1 cellular context compared by ENCODE assay signal in the genomic region with DNA sequence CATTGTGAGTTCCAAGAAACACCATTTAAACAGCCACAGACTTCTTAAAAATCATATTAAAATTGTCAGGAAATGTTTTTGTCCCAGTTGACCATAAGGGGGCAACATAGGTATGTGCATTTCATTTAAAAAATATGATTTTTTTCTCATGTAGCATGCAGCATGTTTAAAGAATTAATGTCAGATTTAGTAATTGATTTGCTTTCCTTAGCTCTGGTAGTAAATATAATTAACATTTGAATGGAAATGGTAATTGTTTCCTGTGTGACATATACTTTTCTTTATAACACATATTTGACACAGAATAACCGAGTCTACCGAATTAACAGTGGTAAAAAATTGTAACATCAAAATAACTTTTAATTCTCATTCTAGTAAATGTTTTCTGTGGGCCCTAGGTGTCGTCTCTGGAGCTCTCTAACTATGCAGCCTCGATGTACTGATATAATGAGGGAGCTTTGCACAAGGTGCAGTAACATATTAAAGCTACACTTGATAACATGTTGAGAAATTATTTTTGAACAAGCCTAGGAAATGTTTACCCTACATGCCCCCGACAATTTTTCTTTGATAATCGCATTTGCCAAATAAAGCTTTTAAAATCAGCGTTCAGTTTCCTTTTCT.
TF ChIP-seq lines count a peak whose summit lies in the region.

No MANE protein-coding gene starts in this region.

TF ChIP-seq in GM23338, 12 proteins besides CTCF, POLR2A, EP300 and RAD21 (continued from another document):
- TF ChIP-seq, protein P1, sequence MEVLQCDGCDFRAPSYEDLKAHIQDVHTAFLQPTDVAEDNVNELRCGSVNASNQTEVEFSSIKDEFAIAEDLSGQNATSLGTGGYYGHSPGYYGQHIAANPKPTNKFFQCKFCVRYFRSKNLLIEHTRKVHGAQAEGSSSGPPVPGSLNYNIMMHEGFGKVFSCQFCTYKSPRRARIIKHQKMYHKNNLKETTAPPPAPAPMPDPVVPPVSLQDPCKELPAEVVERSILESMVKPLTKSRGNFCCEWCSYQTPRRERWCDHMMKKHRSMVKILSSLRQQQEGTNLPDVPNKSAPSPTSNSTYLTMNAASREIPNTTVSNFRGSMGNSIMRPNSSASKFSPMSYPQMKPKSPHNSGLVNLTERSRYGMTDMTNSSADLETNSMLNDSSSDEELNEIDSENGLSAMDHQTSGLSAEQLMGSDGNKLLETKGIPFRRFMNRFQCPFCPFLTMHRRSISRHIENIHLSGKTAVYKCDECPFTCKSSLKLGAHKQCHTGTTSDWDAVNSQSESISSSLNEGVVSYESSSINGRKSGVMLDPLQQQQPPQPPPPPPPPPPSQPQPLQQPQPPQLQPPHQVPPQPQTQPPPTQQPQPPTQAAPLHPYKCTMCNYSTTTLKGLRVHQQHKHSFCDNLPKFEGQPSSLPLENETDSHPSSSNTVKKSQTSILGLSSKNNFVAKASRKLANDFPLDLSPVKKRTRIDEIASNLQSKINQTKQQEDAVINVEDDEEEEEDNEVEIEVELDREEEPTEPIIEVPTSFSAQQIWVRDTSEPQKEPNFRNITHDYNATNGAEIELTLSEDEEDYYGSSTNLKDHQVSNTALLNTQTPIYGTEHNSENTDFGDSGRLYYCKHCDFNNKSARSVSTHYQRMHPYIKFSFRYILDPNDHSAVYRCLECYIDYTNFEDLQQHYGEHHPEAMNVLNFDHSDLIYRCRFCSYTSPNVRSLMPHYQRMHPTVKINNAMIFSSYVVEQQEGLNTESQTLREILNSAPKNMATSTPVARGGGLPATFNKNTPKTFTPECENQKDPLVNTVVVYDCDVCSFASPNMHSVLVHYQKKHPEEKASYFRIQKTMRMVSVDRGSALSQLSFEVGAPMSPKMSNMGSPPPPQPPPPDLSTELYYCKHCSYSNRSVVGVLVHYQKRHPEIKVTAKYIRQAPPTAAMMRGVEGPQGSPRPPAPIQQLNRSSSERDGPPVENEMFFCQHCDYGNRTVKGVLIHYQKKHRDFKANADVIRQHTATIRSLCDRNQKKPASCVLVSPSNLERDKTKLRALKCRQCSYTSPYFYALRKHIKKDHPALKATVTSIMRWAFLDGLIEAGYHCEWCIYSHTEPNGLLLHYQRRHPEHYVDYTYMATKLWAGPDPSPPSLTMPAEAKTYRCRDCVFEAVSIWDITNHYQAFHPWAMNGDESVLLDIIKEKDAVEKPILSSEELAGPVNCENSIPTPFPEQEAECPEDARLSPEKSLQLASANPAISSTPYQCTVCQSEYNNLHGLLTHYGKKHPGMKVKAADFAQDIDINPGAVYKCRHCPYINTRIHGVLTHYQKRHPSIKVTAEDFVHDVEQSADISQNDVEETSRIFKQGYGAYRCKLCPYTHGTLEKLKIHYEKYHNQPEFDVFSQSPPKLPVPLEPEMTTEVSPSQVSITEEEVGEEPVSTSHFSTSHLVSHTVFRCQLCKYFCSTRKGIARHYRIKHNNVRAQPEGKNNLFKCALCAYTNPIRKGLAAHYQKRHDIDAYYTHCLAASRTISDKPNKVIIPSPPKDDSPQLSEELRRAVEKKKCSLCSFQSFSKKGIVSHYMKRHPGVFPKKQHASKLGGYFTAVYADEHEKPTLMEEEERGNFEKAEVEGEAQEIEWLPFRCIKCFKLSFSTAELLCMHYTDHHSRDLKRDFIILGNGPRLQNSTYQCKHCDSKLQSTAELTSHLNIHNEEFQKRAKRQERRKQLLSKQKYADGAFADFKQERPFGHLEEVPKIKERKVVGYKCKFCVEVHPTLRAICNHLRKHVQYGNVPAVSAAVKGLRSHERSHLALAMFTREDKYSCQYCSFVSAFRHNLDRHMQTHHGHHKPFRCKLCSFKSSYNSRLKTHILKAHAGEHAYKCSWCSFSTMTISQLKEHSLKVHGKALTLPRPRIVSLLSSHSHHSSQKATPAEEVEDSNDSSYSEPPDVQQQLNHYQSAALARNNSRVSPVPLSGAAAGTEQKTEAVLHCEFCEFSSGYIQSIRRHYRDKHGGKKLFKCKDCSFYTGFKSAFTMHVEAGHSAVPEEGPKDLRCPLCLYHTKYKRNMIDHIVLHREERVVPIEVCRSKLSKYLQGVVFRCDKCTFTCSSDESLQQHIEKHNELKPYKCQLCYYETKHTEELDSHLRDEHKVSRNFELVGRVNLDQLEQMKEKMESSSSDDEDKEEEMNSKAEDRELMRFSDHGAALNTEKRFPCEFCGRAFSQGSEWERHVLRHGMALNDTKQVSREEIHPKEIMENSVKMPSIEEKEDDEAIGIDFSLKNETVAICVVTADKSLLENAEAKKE (CRISPR knock-in tag; IDR thresholded peaks at IDR 0.05): no peak
- TF ChIP-seq STAT1 (IDR thresholded peaks at IDR 0.05; ENCODE audit: unreplicated experiment) (no peak), POLR2AphosphoS5 (IDR thresholded peaks at IDR 0.05; ENCODE audit: low read depth) (no peak)
